Comparison of ENCODE assay signal across 1 cellular context in genomic region chr20:49278036-49278816, GRCh38.
TF ChIP-seq lines count a peak whose summit lies in the region.

TSS of gene ZNFX1 (minus strand) at chr20:49278057. CDS start at chr20:49275839, 2,218 bp downstream.

TF ChIP-seq in HepG2, 621 proteins besides CTCF, POLR2A, EP300 and RAD21 (continued from another document and continues in another):
- TF ChIP-seq MLX (CRISPR knock-in tag; IDR thresholded peaks at IDR 0.05) (peak; percentile 73; the same call in 1 of the 2 replicates), DBP (CRISPR knock-in tag; IDR thresholded peaks at IDR 0.05; ENCODE audit: not compliant biosample characterization) (peak; percentile 96), ETV5 (CRISPR knock-in tag; IDR thresholded peaks at IDR 0.05; ENCODE audit: borderline replicate concordance) (peak; percentile 78), FOXP4 (CRISPR knock-in tag; IDR thresholded peaks at IDR 0.05) (peak; percentile 86), HNF4G (IDR thresholded peaks at IDR 0.05; ENCODE audit: borderline replicate concordance, low read depth, low read length) (peak; percentile 48; the same call in 1 of the 2 replicates), HNF4G (CRISPR knock-in tag; IDR thresholded peaks at IDR 0.05; ENCODE audit: borderline replicate concordance, low read depth) (no peak; the same call in none of the 2 replicates), ZNF747 (CRISPR knock-in tag; IDR thresholded peaks at IDR 0.05; ENCODE audit: borderline replicate concordance) (peak; percentile 98), POLR2G (IDR thresholded peaks at IDR 0.05; ENCODE audit: low read depth, low read length) (peak; percentile 100), ZNF446 (CRISPR knock-in tag; IDR thresholded peaks at IDR 0.05) (peak; percentile 98; the same call in 1 of the 2 replicates), CC2D1A (CRISPR knock-in tag; IDR thresholded peaks at IDR 0.05) (0 out of 2 replicates have a peak, but pooled peaks have one; percentile 96), CEBPB (IDR thresholded peaks at IDR 0.05; ENCODE audit: borderline replicate concordance, low read depth, low read length) (no peak), HNRNPK (IDR thresholded peaks at IDR 0.05; ENCODE audit: low read depth, low read length, poor library complexity, severe bottlenecking) (peak; percentile 98), SALL1 (CRISPR knock-in tag; IDR thresholded peaks at IDR 0.05) (peak; percentile 89), NPAS2 (CRISPR knock-in tag; IDR thresholded peaks at IDR 0.05; ENCODE audit: borderline replicate concordance) (no peak), HMGXB4 (CRISPR knock-in tag; IDR thresholded peaks at IDR 0.05; ENCODE audit: borderline replicate concordance in 1 of 2, low read depth in 1 of 2) (peak; percentile 60 to 93; a peak in 3 of 4 replicates), HOXA9 (CRISPR knock-in tag; IDR thresholded peaks at IDR 0.05; ENCODE audit: borderline replicate concordance) (peak; percentile 85), ZNF589 (CRISPR knock-in tag; conservative IDR thresholded peaks at IDR 0.05) (peak; percentile 97), ZNF660 (CRISPR knock-in tag; IDR thresholded peaks at IDR 0.05; ENCODE audit: borderline replicate concordance, low read depth) (no peak; the same call in 1 of the 2 replicates), YY1 (IDR thresholded peaks at IDR 0.05; ENCODE audit: insufficient read depth, insufficient replicate concordance, low read depth, low read length) (peak; percentile 96), ZNF878 (CRISPR knock-in tag; IDR thresholded peaks at IDR 0.05) (peak; percentile 97), ASH2L (IDR thresholded peaks at IDR 0.05; ENCODE audit: insufficient read length, low read depth, low read length) (peak; percentile 98), NFE2L2 (IDR thresholded peaks at IDR 0.05; ENCODE audit: low read length) (no peak), KMT2B (CRISPR knock-in tag; IDR thresholded peaks at IDR 0.05) (peak; percentile 82), ZNF839 (CRISPR knock-in tag; IDR thresholded peaks at IDR 0.05; ENCODE audit: borderline replicate concordance) (peak; percentile 73), MBNL3 (CRISPR knock-in tag; conservative IDR thresholded peaks at IDR 0.05) (no peak), ZSCAN12 (CRISPR knock-in tag; IDR thresholded peaks at IDR 0.05) (peak; percentile 98), ZNF691 (CRISPR knock-in tag; IDR thresholded peaks at IDR 0.05; ENCODE audit: borderline replicate concordance, low read depth) (peak; percentile 82), SRF (IDR thresholded peaks at IDR 0.05; ENCODE audit: low read depth, low read length) (peak; percentile 58; the same call in 1 of the 2 replicates), RARA (CRISPR knock-in tag; IDR thresholded peaks at IDR 0.05) (peak; percentile 73), ZNF503 (CRISPR knock-in tag; IDR thresholded peaks at IDR 0.05) (peak; percentile 89), ZNF232 (CRISPR knock-in tag; IDR thresholded peaks at IDR 0.05; ENCODE audit: borderline replicate concordance) (peak; percentile 99), ZBTB21 (CRISPR knock-in tag; IDR thresholded peaks at IDR 0.05) (peak; percentile 69), MAX (IDR thresholded peaks at IDR 0.05) (peak; percentile 97), MAF1 (CRISPR knock-in tag; IDR thresholded peaks at IDR 0.05; ENCODE audit: borderline replicate concordance) (peak; percentile 97; the same call in 1 of the 2 replicates), DZIP1 (CRISPR knock-in tag; IDR thresholded peaks at IDR 0.05) (0 out of 2 replicates have a peak, but pooled peaks have one; percentile 35), ZNF18 (CRISPR knock-in tag; IDR thresholded peaks at IDR 0.05; ENCODE audit: insufficient replicate concordance) (peak; percentile 88), KDM3A (CRISPR knock-in tag; IDR thresholded peaks at IDR 0.05; ENCODE audit: low read depth) (peak; percentile 87), RFX1 (IDR thresholded peaks at IDR 0.05) (no peak), TFDP2 (CRISPR knock-in tag; IDR thresholded peaks at IDR 0.05) (peak; percentile 99), ZSCAN29 (CRISPR knock-in tag; conservative IDR thresholded peaks at IDR 0.05) (peak; percentile 85), JUNB (CRISPR knock-in tag; IDR thresholded peaks at IDR 0.05; ENCODE audit: borderline replicate concordance) (0 out of 2 replicates have a peak, but pooled peaks have one; percentile 68), SCMH1 (CRISPR knock-in tag; IDR thresholded peaks at IDR 0.05; ENCODE audit: borderline replicate concordance) (no peak), PHF20 (CRISPR knock-in tag; IDR thresholded peaks at IDR 0.05) (peak; percentile 70), BCLAF1 (IDR thresholded peaks at IDR 0.05) (no peak), ZNF746 (CRISPR knock-in tag; IDR thresholded peaks at IDR 0.05) (peak; percentile 76), ZNF678 (CRISPR knock-in tag; IDR thresholded peaks at IDR 0.05) (peak; percentile 96), ZIK1 (CRISPR knock-in tag; IDR thresholded peaks at IDR 0.05; ENCODE audit: borderline replicate concordance, low read depth) (peak; percentile 97), ZNF674 (CRISPR knock-in tag; IDR thresholded peaks at IDR 0.05; ENCODE audit: low read depth) (peak; percentile 99), ZNF432 (CRISPR knock-in tag; IDR thresholded peaks at IDR 0.05; ENCODE audit: borderline replicate concordance) (no peak)
